In the genomic region with DNA sequence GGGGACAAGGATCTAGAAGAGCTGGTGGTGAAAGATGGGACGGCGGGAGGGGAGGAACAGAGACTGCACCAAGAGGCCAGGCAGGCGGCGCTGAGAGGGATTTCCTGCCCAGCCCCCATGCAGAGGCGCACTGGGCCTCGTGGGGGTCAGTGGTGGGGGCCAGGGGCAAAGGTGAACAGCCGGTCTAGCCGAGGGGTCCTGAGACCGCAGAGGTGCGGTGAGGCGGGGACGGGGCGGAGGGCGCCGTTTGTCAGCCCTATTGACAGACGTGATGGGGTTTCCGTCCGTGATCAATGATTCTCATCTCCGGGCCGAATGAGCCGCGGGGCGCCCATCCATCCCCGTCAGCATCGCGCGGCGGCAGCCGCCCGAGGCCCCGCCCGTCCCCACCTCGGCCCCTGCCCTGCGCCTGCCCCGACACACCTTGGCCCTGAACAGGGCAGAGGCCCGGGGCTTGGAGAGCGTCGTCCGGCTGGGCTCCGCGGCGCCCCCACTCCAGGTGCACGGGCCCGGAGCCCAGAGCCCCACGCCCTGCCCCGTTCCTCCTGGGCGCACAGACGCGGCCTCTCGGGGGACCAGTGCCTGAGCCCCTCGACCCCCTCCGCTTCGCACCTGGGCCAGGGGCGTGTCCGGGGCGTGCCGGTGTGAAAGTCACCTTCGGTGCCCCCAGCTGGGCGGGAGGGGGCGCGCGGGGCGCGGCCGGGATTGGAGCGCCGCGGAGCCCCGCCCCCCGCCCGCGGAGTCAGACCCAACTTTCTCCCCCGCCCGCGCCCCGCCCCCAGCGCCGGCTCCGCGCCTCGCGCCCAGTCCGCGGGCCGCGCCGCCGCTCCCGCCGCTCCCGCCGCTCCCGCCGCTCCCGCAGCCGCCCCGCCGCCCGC, we compare ENCODE assay signal across 1 cellular context.
A peak's percentile ranks its signal among the peaks of the same experiment; 100 is the strongest.
TF ChIP-seq lines count a peak whose summit lies in the region.

A gene (plus strand): TSS at position 781 of the 878 bp plus-strand sequence. CDS start 176 bp downstream, outside the sequence.

TF ChIP-seq in HEK293, 187 proteins besides CTCF, POLR2A, EP300 and RAD21 (continued from another document):
- TF ChIP-seq, protein P1, sequence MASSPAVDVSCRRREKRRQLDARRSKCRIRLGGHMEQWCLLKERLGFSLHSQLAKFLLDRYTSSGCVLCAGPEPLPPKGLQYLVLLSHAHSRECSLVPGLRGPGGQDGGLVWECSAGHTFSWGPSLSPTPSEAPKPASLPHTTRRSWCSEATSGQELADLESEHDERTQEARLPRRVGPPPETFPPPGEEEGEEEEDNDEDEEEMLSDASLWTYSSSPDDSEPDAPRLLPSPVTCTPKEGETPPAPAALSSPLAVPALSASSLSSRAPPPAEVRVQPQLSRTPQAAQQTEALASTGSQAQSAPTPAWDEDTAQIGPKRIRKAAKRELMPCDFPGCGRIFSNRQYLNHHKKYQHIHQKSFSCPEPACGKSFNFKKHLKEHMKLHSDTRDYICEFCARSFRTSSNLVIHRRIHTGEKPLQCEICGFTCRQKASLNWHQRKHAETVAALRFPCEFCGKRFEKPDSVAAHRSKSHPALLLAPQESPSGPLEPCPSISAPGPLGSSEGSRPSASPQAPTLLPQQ (tag by site-specific recombination; IDR thresholded peaks at IDR 0.05): peak; percentile 17; the same call in 1 of the 2 replicates
- TF ChIP-seq, protein P2, sequence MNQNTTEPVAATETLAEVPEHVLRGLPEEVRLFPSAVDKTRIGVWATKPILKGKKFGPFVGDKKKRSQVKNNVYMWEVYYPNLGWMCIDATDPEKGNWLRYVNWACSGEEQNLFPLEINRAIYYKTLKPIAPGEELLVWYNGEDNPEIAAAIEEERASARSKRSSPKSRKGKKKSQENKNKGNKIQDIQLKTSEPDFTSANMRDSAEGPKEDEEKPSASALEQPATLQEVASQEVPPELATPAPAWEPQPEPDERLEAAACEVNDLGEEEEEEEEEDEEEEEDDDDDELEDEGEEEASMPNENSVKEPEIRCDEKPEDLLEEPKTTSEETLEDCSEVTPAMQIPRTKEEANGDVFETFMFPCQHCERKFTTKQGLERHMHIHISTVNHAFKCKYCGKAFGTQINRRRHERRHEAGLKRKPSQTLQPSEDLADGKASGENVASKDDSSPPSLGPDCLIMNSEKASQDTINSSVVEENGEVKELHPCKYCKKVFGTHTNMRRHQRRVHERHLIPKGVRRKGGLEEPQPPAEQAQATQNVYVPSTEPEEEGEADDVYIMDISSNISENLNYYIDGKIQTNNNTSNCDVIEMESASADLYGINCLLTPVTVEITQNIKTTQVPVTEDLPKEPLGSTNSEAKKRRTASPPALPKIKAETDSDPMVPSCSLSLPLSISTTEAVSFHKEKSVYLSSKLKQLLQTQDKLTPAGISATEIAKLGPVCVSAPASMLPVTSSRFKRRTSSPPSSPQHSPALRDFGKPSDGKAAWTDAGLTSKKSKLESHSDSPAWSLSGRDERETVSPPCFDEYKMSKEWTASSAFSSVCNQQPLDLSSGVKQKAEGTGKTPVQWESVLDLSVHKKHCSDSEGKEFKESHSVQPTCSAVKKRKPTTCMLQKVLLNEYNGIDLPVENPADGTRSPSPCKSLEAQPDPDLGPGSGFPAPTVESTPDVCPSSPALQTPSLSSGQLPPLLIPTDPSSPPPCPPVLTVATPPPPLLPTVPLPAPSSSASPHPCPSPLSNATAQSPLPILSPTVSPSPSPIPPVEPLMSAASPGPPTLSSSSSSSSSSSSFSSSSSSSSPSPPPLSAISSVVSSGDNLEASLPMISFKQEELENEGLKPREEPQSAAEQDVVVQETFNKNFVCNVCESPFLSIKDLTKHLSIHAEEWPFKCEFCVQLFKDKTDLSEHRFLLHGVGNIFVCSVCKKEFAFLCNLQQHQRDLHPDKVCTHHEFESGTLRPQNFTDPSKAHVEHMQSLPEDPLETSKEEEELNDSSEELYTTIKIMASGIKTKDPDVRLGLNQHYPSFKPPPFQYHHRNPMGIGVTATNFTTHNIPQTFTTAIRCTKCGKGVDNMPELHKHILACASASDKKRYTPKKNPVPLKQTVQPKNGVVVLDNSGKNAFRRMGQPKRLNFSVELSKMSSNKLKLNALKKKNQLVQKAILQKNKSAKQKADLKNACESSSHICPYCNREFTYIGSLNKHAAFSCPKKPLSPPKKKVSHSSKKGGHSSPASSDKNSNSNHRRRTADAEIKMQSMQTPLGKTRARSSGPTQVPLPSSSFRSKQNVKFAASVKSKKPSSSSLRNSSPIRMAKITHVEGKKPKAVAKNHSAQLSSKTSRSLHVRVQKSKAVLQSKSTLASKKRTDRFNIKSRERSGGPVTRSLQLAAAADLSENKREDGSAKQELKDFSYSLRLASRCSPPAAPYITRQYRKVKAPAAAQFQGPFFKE (tag by site-specific recombination; IDR thresholded peaks at IDR 0.05; ENCODE audit: borderline replicate concordance): no peak
- 0 out of 2 replicates have a peak, but pooled peaks have one; percentile 8 for TF ChIP-seq ZXDB (tag by site-specific recombination; IDR thresholded peaks at IDR 0.05)
- TF ChIP-seq ZNF221 (tag by site-specific recombination; IDR thresholded peaks at IDR 0.05; ENCODE audit: borderline replicate concordance): no peak
- TF ChIP-seq ZNF404 (tag by site-specific recombination; IDR thresholded peaks at IDR 0.05): no peak
- TF ChIP-seq, protein P3, sequence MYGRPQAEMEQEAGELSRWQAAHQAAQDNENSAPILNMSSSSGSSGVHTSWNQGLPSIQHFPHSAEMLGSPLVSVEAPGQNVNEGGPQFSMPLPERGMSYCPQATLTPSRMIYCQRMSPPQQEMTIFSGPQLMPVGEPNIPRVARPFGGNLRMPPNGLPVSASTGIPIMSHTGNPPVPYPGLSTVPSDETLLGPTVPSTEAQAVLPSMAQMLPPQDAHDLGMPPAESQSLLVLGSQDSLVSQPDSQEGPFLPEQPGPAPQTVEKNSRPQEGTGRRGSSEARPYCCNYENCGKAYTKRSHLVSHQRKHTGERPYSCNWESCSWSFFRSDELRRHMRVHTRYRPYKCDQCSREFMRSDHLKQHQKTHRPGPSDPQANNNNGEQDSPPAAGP (tag by site-specific recombination; IDR thresholded peaks at IDR 0.05): peak; percentile 73
- TF ChIP-seq ZNF24 (tag by site-specific recombination; IDR thresholded peaks at IDR 0.05): 0 out of 2 replicates have a peak, but pooled peaks have one; percentile 37
- peak; percentile 80 for TF ChIP-seq ZIC2 (tag by site-specific recombination; IDR thresholded peaks at IDR 0.05)
- TF ChIP-seq ZNF629 (tag by site-specific recombination; IDR thresholded peaks at IDR 0.05): 0 out of 2 replicates have a peak, but pooled peaks have one; percentile 9
- TF ChIP-seq, protein P4, sequence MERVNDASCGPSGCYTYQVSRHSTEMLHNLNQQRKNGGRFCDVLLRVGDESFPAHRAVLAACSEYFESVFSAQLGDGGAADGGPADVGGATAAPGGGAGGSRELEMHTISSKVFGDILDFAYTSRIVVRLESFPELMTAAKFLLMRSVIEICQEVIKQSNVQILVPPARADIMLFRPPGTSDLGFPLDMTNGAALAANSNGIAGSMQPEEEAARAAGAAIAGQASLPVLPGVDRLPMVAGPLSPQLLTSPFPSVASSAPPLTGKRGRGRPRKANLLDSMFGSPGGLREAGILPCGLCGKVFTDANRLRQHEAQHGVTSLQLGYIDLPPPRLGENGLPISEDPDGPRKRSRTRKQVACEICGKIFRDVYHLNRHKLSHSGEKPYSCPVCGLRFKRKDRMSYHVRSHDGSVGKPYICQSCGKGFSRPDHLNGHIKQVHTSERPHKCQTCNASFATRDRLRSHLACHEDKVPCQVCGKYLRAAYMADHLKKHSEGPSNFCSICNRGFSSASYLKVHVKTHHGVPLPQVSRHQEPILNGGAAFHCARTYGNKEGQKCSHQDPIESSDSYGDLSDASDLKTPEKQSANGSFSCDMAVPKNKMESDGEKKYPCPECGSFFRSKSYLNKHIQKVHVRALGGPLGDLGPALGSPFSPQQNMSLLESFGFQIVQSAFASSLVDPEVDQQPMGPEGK (tag by site-specific recombination; IDR thresholded peaks at IDR 0.05): peak; percentile 94; the same call in 1 of the 2 replicates
- TF ChIP-seq ZBTB7A (tag by site-specific recombination; IDR thresholded peaks at IDR 0.05; ENCODE audit: low read depth): peak; percentile 52; the same call in 1 of the 2 replicates
- peak; percentile 70; the same call in 1 of the 2 replicates for TF ChIP-seq ZNF600 (tag by site-specific recombination; IDR thresholded peaks at IDR 0.05)
- no peak for TF ChIP-seq ZNF132 (tag by site-specific recombination; IDR thresholded peaks at IDR 0.05; ENCODE audit: borderline replicate concordance)
- 0 out of 2 replicates have a peak, but pooled peaks have one; percentile 46 for TF ChIP-seq SCRT2 (tag by site-specific recombination; IDR thresholded peaks at IDR 0.05)
- peak; percentile 51 for TF ChIP-seq ZFHX2 (tag by site-specific recombination; conservative IDR thresholded peaks at IDR 0.05)
- TF ChIP-seq, protein P5, sequence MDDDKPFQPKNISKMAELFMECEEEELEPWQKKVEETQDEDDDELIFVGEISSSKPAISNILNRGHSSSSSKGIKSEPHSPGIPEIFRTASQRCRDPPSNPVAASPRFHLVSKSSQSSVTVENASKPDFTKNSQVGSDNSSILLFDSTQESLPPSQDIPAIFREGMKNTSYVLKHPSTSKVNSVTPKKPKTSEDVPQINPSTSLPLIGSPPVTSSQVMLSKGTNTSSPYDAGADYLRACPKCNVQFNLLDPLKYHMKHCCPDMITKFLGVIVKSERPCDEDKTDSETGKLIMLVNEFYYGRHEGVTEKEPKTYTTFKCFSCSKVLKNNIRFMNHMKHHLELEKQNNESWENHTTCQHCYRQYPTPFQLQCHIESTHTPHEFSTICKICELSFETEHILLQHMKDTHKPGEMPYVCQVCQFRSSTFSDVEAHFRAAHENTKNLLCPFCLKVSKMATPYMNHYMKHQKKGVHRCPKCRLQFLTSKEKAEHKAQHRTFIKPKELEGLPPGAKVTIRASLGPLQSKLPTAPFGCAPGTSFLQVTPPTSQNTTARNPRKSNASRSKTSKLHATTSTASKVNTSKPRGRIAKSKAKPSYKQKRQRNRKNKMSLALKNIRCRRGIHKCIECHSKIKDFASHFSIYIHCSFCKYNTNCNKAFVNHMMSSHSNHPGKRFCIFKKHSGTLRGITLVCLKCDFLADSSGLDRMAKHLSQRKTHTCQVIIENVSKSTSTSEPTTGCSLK (tag by site-specific recombination; IDR thresholded peaks at IDR 0.05): no peak
- no peak for TF ChIP-seq GLI4 (tag by site-specific recombination; IDR thresholded peaks at IDR 0.05)
- TF ChIP-seq ZNF335 (tag by site-specific recombination; conservative IDR thresholded peaks at IDR 0.05): peak; percentile 40; the same call in 1 of the 2 replicates
- TF ChIP-seq ZBTB48 (tag by site-specific recombination; IDR thresholded peaks at IDR 0.05): peak; percentile 2; the same call in 1 of the 2 replicates
- TF ChIP-seq SP3 (tag by site-specific recombination; IDR thresholded peaks at IDR 0.05): peak; percentile 87
- TF ChIP-seq GLIS2 (tag by site-specific recombination; IDR thresholded peaks at IDR 0.05): peak; percentile 93
- peak; percentile 86 for TF ChIP-seq BCL11B (tag by site-specific recombination; IDR thresholded peaks at IDR 0.05; ENCODE audit: low read depth)
- TF ChIP-seq, protein P6, sequence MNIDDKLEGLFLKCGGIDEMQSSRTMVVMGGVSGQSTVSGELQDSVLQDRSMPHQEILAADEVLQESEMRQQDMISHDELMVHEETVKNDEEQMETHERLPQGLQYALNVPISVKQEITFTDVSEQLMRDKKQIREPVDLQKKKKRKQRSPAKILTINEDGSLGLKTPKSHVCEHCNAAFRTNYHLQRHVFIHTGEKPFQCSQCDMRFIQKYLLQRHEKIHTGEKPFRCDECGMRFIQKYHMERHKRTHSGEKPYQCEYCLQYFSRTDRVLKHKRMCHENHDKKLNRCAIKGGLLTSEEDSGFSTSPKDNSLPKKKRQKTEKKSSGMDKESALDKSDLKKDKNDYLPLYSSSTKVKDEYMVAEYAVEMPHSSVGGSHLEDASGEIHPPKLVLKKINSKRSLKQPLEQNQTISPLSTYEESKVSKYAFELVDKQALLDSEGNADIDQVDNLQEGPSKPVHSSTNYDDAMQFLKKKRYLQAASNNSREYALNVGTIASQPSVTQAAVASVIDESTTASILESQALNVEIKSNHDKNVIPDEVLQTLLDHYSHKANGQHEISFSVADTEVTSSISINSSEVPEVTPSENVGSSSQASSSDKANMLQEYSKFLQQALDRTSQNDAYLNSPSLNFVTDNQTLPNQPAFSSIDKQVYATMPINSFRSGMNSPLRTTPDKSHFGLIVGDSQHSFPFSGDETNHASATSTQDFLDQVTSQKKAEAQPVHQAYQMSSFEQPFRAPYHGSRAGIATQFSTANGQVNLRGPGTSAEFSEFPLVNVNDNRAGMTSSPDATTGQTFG (tag by site-specific recombination; IDR thresholded peaks at IDR 0.05; ENCODE audit: borderline replicate concordance): no peak
- TF ChIP-seq ZEB2 (tag by site-specific recombination; IDR thresholded peaks at IDR 0.05): peak; percentile 86; the same call in 1 of the 2 replicates
- TF ChIP-seq KLF10 (tag by site-specific recombination; IDR thresholded peaks at IDR 0.05): peak; percentile 93
- TF ChIP-seq, protein P7, sequence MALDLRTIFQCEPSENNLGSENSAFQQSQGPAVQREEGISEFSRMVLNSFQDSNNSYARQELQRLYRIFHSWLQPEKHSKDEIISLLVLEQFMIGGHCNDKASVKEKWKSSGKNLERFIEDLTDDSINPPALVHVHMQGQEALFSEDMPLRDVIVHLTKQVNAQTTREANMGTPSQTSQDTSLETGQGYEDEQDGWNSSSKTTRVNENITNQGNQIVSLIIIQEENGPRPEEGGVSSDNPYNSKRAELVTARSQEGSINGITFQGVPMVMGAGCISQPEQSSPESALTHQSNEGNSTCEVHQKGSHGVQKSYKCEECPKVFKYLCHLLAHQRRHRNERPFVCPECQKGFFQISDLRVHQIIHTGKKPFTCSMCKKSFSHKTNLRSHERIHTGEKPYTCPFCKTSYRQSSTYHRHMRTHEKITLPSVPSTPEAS (tag by site-specific recombination; IDR thresholded peaks at IDR 0.05): 0 out of 2 replicates have a peak, but pooled peaks have one; percentile 42
- TF ChIP-seq KLF1 (tag by site-specific recombination; IDR thresholded peaks at IDR 0.05): peak; percentile 99
- TF ChIP-seq KLF9 (tag by site-specific recombination; IDR thresholded peaks at IDR 0.05; ENCODE audit: low read depth): peak; percentile 89
- no peak for TF ChIP-seq OVOL3 (tag by site-specific recombination; IDR thresholded peaks at IDR 0.05)
- TF ChIP-seq ZNF777 (tag by site-specific recombination; IDR thresholded peaks at IDR 0.05; ENCODE audit: borderline replicate concordance): peak; percentile 61; the same call in 1 of the 2 replicates
- TF ChIP-seq ZBTB8A (tag by site-specific recombination; IDR thresholded peaks at IDR 0.05): peak; percentile 88
- TF ChIP-seq KLF16 (tag by site-specific recombination; IDR thresholded peaks at IDR 0.05): peak; percentile 21; the same call in 1 of the 2 replicates
